ENCODE assay signal across 8 cellular contexts in genomic region chr17:10646393-10646990, GRCh38. TPM values are rescaled to one million over a fixed set of nuclear protein-coding genes. Genes with fewer than 3 reads are reported as not detected.
DNase-seq lines count a peak whose midpoint lies in the region; ATAC-seq lines count a peak whose summit lies in the region.

No MANE protein-coding gene starts in this region.

- no peaks in the 10 kb centered on the region for H3K36me3 ChIP-seq in CD4-positive, CD25-positive, alpha-beta regulatory T cell (ENCODE audit: control insufficient read depth, insufficient read depth, low read length)

- peak; percentile 51 to 72 (median 70) for DNase-seq in CD4-positive, CD25-positive, alpha-beta regulatory T cell
- DNase-seq in NCI-H2171 (lab: John Stamatoyannopoulos, UW): peak; percentile 28
- peak; percentile 76 for DNase-seq in activated CD4-positive, CD25-positive, alpha-beta regulatory T cell treated with anti-CD3 and anti-CD28 coated beads, Interleukin-2, amount 50 U/mL, for 72 hours
- DNase-seq in central memory CD4-positive, alpha-beta T cell: peak; percentile 55
- DNase-seq in left kidney (ENCODE audit: low read depth, low spot score): peak; percentile 89
- DNase-seq in stimulated activated CD4-positive, alpha-beta T cell treated with anti-CD3 and anti-CD28 coated beads, Interleukin-4, amount 100 ng/mL, for 24 hours: peak; percentile 80

- H3K36me3 Mint-ChIP-seq in CD4-positive, CD25-positive, alpha-beta regulatory T cell: peaks cover 34% of the 10 kb centered on the region

- peaks cover 0 to 1% (median 0%) of the 10 kb centered on the region in 7 donors for H3K9me3 Mint-ChIP-seq in CD4-positive, CD25-positive, alpha-beta regulatory T cell

- H3K4me1 Mint-ChIP-seq in CD4-positive, CD25-positive, alpha-beta regulatory T cell: peaks cover 0 to 4% (median 2%) of the 10 kb centered on the region in 4 donors

- no peak overlapping the region for H3K27ac Mint-ChIP-seq in CD4-positive, CD25-positive, alpha-beta regulatory T cell

- H3K27me3 ChIP-seq in CD4-positive, CD25-positive, alpha-beta regulatory T cell (ENCODE audit: control insufficient read depth, insufficient read depth, low read length): no peaks in the 10 kb centered on the region

- H3K27ac ChIP-seq in CD4-positive, CD25-positive, alpha-beta regulatory T cell (ENCODE audit: insufficient read depth, low read length, poor library complexity, severe bottlenecking): no peak overlapping the region

- no peaks in the 10 kb centered on the region for H3K27me3 Mint-ChIP-seq in CD4-positive, CD25-positive, alpha-beta regulatory T cell

- H3K4me3 Mint-ChIP-seq in CD4-positive, CD25-positive, alpha-beta regulatory T cell: no peak overlapping the region

- ATAC-seq in CD4-positive, CD25-positive, alpha-beta regulatory T cell (ENCODE audit: low read depth in 2 of 2): peak; percentile 45 to 62
- ATAC-seq in GM21576 (IDR thresholded peaks at IDR 0.05; ENCODE audit: unreplicated experiment) (peak; percentile 56), GM18517 (IDR thresholded peaks at IDR 0.05; ENCODE audit: unreplicated experiment) (no peak)

- H3K4me1 ChIP-seq in CD4-positive, CD25-positive, alpha-beta regulatory T cell (ENCODE audit: control insufficient read depth, insufficient read depth, low read length, poor library complexity, severe bottlenecking): no peaks in the 10 kb centered on the region

- no peak overlapping the region for H3K4me3 ChIP-seq in CD4-positive, CD25-positive, alpha-beta regulatory T cell (ENCODE audit: low read depth, low read length)

- no peaks in the 10 kb centered on the region for H3K9me3 ChIP-seq in CD4-positive, CD25-positive, alpha-beta regulatory T cell (ENCODE audit: control insufficient read depth in 2 of 2, low read length in 2 of 2)

RNA-seq across cellular contexts. Expression of gene MYH3, which starts 10.6 kb away (rescaled TPM):
- 7.9 TPM for total RNA-seq in CD4-positive, CD25-positive, alpha-beta regulatory T cell
- polyA plus RNA-seq in CD4-positive, CD25-positive, alpha-beta regulatory T cell: under 1 TPM in 2 of 4 donors, not detected in 2; 0.28 to 0.41 TPM

RNA-seq across cellular contexts. Expression of gene SCO1, which starts 50.8 kb away (rescaled TPM):
- 15.0 TPM for total RNA-seq in CD4-positive, CD25-positive, alpha-beta regulatory T cell
- 10 to 100 TPM; 14.7 to 17.5 (median 16.1) TPM for polyA plus RNA-seq in CD4-positive, CD25-positive, alpha-beta regulatory T cell

RNA-seq across cellular contexts. Expression of gene ADPRM, which starts 50.9 kb away (rescaled TPM):
- 25.1 TPM for total RNA-seq in CD4-positive, CD25-positive, alpha-beta regulatory T cell
- polyA plus RNA-seq in CD4-positive, CD25-positive, alpha-beta regulatory T cell: 10 to 100 TPM; 41.7 to 58.6 (median 52.4) TPM

Comparison
In these comparisons a context has a peak if more than half of its experiments do, and no peak if none do; other contexts are left out.
1. DNase-seq: peak in every context shown above with its lines; median percentile 89 in left kidney; 80 in stimulated activated CD4-positive, alpha-beta T cell treated with anti-CD3 and anti-CD28 coated beads, Interleukin-4, amount 100 ng/mL, for 24 hours; 76 in activated CD4-positive, CD25-positive, alpha-beta regulatory T cell treated with anti-CD3 and anti-CD28 coated beads, Interleukin-2, amount 50 U/mL, for 72 hours; 70 in CD4-positive, CD25-positive, alpha-beta regulatory T cell; 55 in central memory CD4-positive, alpha-beta T cell; 28 in NCI-H2171.